In the genomic region with DNA sequence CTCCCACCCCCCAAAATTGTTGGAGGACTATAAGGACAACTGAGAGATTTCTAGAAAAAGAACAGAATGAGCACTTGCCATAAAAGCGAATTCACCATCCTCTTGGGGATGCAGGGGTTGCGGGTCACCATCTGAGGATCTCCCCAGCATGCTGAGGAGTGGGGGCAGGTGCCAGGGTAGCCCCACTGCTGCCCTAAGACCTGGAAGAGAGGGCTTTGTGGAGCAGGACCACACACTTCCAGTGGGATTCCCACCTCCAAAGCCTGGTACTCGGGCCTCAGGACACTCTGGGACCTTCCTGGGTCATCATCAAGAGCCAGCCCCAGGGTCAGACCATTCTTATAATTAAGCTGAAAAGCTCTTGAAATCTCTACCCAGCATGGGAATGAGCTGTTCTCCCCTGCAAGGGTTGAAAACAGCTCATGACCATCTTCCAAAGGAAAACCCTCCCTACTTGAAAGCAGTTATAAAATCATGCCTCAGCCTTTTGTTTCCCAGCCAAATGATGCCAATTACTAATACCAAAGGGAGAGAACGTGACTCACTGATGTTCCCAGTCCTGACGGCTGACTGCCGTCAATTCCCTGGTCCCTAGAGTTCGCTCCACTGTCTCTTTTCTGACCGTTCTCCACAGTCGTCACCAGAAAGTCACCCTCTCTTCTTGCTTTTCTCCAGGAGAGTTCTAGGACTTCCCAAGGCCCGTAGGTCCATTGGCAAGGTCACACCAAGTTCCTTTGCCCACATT, we compare ENCODE assay signal across 26 cellular contexts.
DNase-seq lines count a peak whose midpoint lies in the region; ATAC-seq, FAIRE-seq and TF ChIP-seq lines count a peak whose summit lies in the region.
"Had no signal": no experiment of that assay in that cellular context is flagged by ENCODE, and none has a peak within 500 bp of the region (broad histone marks: within the 10 kb centered on the region; RNA-seq: fewer than 3 reads in every experiment).

No MANE protein-coding gene starts in this region.

- WGBS in tibial nerve, 2 donors = 76 to 77% methylated on average over 10 of the region's 10 CpGs

- peaks cover 26% of the 10 kb centered on the region for H3K27me3 Mint-ChIP-seq in astrocyte (ENCODE audit: low read depth, unreplicated experiment)

- H3K36me3 ChIP-seq in astrocyte (ENCODE audit: insufficient read depth, low read length) (no peaks in the 10 kb centered on the region), keratinocyte (ENCODE audit: control insufficient read depth in 2 of 2, extremely low read depth in 1 of 2, insufficient read depth in 2 of 2, low read length in 2 of 2) (no peaks in the 10 kb centered on the region), tibial nerve (no peaks in the 10 kb centered on the region)
- H3K36me3 ChIP-seq: left ventricle myocardium inferior, uterus had no signal

- H4K20me1 ChIP-seq in astrocyte (ENCODE audit: insufficient read depth, low read length) = no peaks in the 10 kb centered on the region
- no peaks in the 10 kb centered on the region for H4K20me1 ChIP-seq in keratinocyte (ENCODE audit: control insufficient read depth, extremely low read depth, insufficient read depth, low read length)

- no peaks in the 10 kb centered on the region for H3K4me1 Mint-ChIP-seq in astrocyte (ENCODE audit: low read depth, unreplicated experiment)
- H3K4me1 Mint-ChIP-seq: activated naive CD8-positive, alpha-beta T cell treated with anti-CD3 and anti-CD28 coated beads, Interleukin-2, amount 50 U/mL, for 24 hours; CD8-positive, alpha-beta memory T cell had no signal

- H3K36me3 Mint-ChIP-seq in astrocyte (ENCODE audit: low read depth, unreplicated experiment) = peaks cover 2% of the 10 kb centered on the region

- no peak overlapping the region for H2AFZ ChIP-seq in astrocyte (ENCODE audit: low read depth, low read length)
- H2AFZ ChIP-seq in keratinocyte (ENCODE audit: control insufficient read depth, low read length) = no peak overlapping the region

- no peak overlapping the region for H3K4me2 ChIP-seq in astrocyte (ENCODE audit: low read length)
- no peak overlapping the region for H3K4me2 ChIP-seq in keratinocyte (ENCODE audit: control insufficient read depth, extremely low read depth, insufficient read depth, low read depth, low read length)

- TF ChIP-seq POLR2A in tibial nerve (IDR thresholded peaks at IDR 0.05) = no peak

- ATAC-seq in HG02840 (IDR thresholded peaks at IDR 0.05; ENCODE audit: low FRiP score, unreplicated experiment) (no peak), GM21576 (IDR thresholded peaks at IDR 0.05; ENCODE audit: unreplicated experiment) (no peak)
- ATAC-seq: activated naive CD8-positive, alpha-beta T cell treated with anti-CD3 and anti-CD28 coated beads, Interleukin-2, amount 50 U/mL, for 24 hours had no signal

- H3K4me3 ChIP-seq in astrocyte (ENCODE audit: insufficient read depth, low read depth, low read length) (no peak overlapping the region), keratinocyte (ENCODE audit: control insufficient read depth in 2 of 3, extremely low read depth in 1 of 3, insufficient read depth in 2 of 3, low read depth in 1 of 3, low read length in 3 of 3) (no peak overlapping the region), tibial nerve (no peak overlapping the region)
- H3K4me3 ChIP-seq: dorsolateral prefrontal cortex, left ventricle myocardium inferior, uterus had no signal

- no peak for TF ChIP-seq EP300 in tibial nerve (IDR thresholded peaks at IDR 0.05)

- dilution Hi-C loops in keratinocyte (cut with MboI; ENCODE audit: extremely low pct_ligation_motif_present, low sequenced_read_pairs) = no loop called here

- no peak for TF ChIP-seq CTCF in astrocyte (IDR thresholded peaks at IDR 0.05; ENCODE audit: insufficient read depth, low read depth, low read length)
- no peak for TF ChIP-seq CTCF in keratinocyte (optimal IDR thresholded peaks at IDR 0.05 in 1 of 3, IDR thresholded peaks at IDR 0.05 in 1 of 3, conservative IDR thresholded peaks at IDR 0.05 in 1 of 3; ENCODE audit: extremely low read depth in 1 of 3, insufficient read depth in 2 of 3, low read length in 3 of 3)
- TF ChIP-seq CTCF in tibial nerve (IDR thresholded peaks at IDR 0.05) = no peak

- no peak overlapping the region for H3K4me3 Mint-ChIP-seq in astrocyte (ENCODE audit: unreplicated experiment)
- H3K4me3 Mint-ChIP-seq: activated naive CD8-positive, alpha-beta T cell treated with anti-CD3 and anti-CD28 coated beads, Interleukin-2, amount 50 U/mL, for 24 hours; CD8-positive, alpha-beta memory T cell had no signal

- H3K9me3 Mint-ChIP-seq in astrocyte (ENCODE audit: unreplicated experiment) = no peaks in the 10 kb centered on the region
- H3K9me3 Mint-ChIP-seq: activated naive CD8-positive, alpha-beta T cell treated with anti-CD3 and anti-CD28 coated beads, Interleukin-2, amount 50 U/mL, for 24 hours had no signal

- DNase-seq in AG20443 (ENCODE audit: low spot score) (peak; percentile 61), HT1080 (ENCODE audit: low read depth) (peak; percentile 76), astrocyte (ENCODE audit: low read depth) (peak; percentile 18), keratinocyte (ENCODE audit: low read depth, low spot score) (peak; percentile 7), nucleus accumbens (lab: John Stamatoyannopoulos, UW) (no peak), tibial nerve (ENCODE audit: low spot score in 2 of 2) (no peak)
- DNase-seq: activated CD4-positive, alpha-beta T cell treated with anti-CD3 and anti-CD28 coated beads, Interleukin-2, amount 50 U/mL, for 1 hour; activated CD8-positive, alpha-beta memory T cell treated with anti-CD3 and anti-CD28 coated beads, Interleukin-2, amount 50 U/mL, for 4 hours; activated naive CD8-positive, alpha-beta T cell treated with anti-CD3 and anti-CD28 coated beads, Interleukin-2, amount 50 U/mL, for 24 hours; caudate nucleus; CD8-positive, alpha-beta memory T cell; DMS79; glutamatergic neuron; HCEC 1CT; left ventricle myocardium inferior; NCI-H1048; NCI-H2029; NCI-H510A; Right ventricle myocardium superior; stimulated activated CD8-positive, alpha-beta memory T cell treated with anti-CD3 and anti-CD28 coated beads, Interleukin-4, amount 100 ng/mL, for 48 hours; substantia nigra; uterus had no signal

- H3K79me2 ChIP-seq in astrocyte (ENCODE audit: insufficient read depth, low read length) (no peaks in the 10 kb centered on the region), keratinocyte (ENCODE audit: control insufficient read depth, insufficient read depth, low read length) (no peaks in the 10 kb centered on the region)

- no peak for FAIRE-seq in astrocyte (lab: Jason Lieb, UNC)
- no peak for FAIRE-seq in keratinocyte (lab: Jason Lieb, UNC)
- FAIRE-seq: GM19239 had no signal

- H3K4me1 ChIP-seq in astrocyte (ENCODE audit: insufficient read depth, low read length) (no peaks in the 10 kb centered on the region), keratinocyte (ENCODE audit: control insufficient read depth, extremely low read depth, insufficient read depth, low read length) (no peaks in the 10 kb centered on the region), tibial nerve (no peaks in the 10 kb centered on the region)
- H3K4me1 ChIP-seq: left ventricle myocardium inferior, uterus had no signal

- H3K9ac ChIP-seq in astrocyte (ENCODE audit: low read length) (no peak overlapping the region), keratinocyte (ENCODE audit: control insufficient read depth, extremely low read depth, insufficient read depth, low read length) (no peak overlapping the region)

- no peaks in the 10 kb centered on the region for H3K9me1 ChIP-seq in keratinocyte (ENCODE audit: control insufficient read depth, extremely low read depth, insufficient read depth, low read length)

- H3K27me3 ChIP-seq in astrocyte (ENCODE audit: insufficient read depth, low read length) (peaks cover 17% of the 10 kb centered on the region), keratinocyte (ENCODE audit: control insufficient read depth, extremely low read depth, insufficient read depth, low read length) (peaks cover 10% of the 10 kb centered on the region), tibial nerve (peaks cover 0 to 33% of the 10 kb centered on the region in 2 donors)
- H3K27me3 ChIP-seq: uterus had no signal

- H3K9me3 ChIP-seq in astrocyte (ENCODE audit: insufficient read depth, low read depth, low read length) = no peaks in the 10 kb centered on the region
- H3K9me3 ChIP-seq in keratinocyte (ENCODE audit: control insufficient read depth, low read depth, low read length) = no peaks in the 10 kb centered on the region
- no peaks in the 10 kb centered on the region for H3K9me3 ChIP-seq in tibial nerve
- H3K9me3 ChIP-seq: left ventricle myocardium inferior, uterus had no signal

- H3K27ac ChIP-seq in astrocyte (ENCODE audit: low read depth, low read length) (no peak overlapping the region), keratinocyte (ENCODE audit: control insufficient read depth, insufficient read depth, low read length) (no peak overlapping the region), tibial nerve (no peak overlapping the region)
- H3K27ac ChIP-seq: left ventricle myocardium inferior, uterus had no signal

- H3K27ac Mint-ChIP-seq in astrocyte (ENCODE audit: unreplicated experiment) = no peak overlapping the region
- H3K27ac Mint-ChIP-seq: activated naive CD8-positive, alpha-beta T cell treated with anti-CD3 and anti-CD28 coated beads, Interleukin-2, amount 50 U/mL, for 24 hours; CD8-positive, alpha-beta memory T cell had no signal

Comparison
In these comparisons a context has a peak if more than half of its experiments do, and no peak if none do; other contexts are left out.
1. DNase-seq: peak in AG20443 (single experiment), HT1080 (single experiment), astrocyte (single experiment) and keratinocyte (single experiment); none in nucleus accumbens (0 of 56) and tibial nerve (0 of 2).